8 cellular contexts compared by ENCODE assay signal in genomic region chr1:221203224-221204054, GRCh38.
DNase-seq lines count a peak whose midpoint lies in the region; ATAC-seq and TF ChIP-seq lines count a peak whose summit lies in the region.

No MANE protein-coding gene starts in this region.

- peak overlapping the region; percentile 71 for H3K27ac ChIP-seq in VCaP

- no peak overlapping the region for H3K4me3 ChIP-seq in cardiac fibroblast (replicated peaks in 1 of 2; ENCODE audit: low read depth in 2 of 2, low read length in 2 of 2)

- TF ChIP-seq CTCF in VCaP (conservative IDR thresholded peaks at IDR 0.05) (peak; percentile 81), cardiac fibroblast (IDR thresholded peaks at IDR 0.05; ENCODE audit: low read depth, low read length) (peak; percentile 90)

- no peak for ATAC-seq in GM18517 (IDR thresholded peaks at IDR 0.05; ENCODE audit: unreplicated experiment)

- DNase-seq in GM04503 (ENCODE audit: low read depth) (peak; percentile 21), HEK293T (ENCODE audit: extremely low spot score) (peak; percentile 80), NCI-H146 treated with DMSO at 0.1 percent for 48 hours (lab: John Stamatoyannopoulos, UW; ENCODE audit: unreplicated experiment) (peak; percentile 21), cardiac fibroblast (ENCODE audit: low read depth in 2 of 2) (peak; percentile 84), kidney glomerular epithelial cell (lab: John Stamatoyannopoulos, UW) (peak; percentile 75)
- peak; percentile 40 to 54 for DNase-seq in stimulated activated CD4-positive, alpha-beta T cell treated with anti-CD3 and anti-CD28 coated beads, Interleukin-1b, Interleukin-23, amount 100 ng/mL, for 4 hours (ENCODE audit: low read depth in 2 of 2)

- CTCF ChIA-PET in HEK293T (lab: Yijun Ruan, JAX): interaction anchor here (0.7 to 1.8 kb wide), 12 partner anchors 9 to 327 kb away, joined by 3 to 5 read pairs (median 4); no protein-coding TSS in a partner anchor

- POLR2A ChIA-PET in HEK293T (lab: Yijun Ruan, JAX): interaction anchor here (1.0 kb wide), 1 partner anchor 324 kb away, joined by 3 read pairs; the partner anchor contains the start of gene HLX

TF ChIP-seq in HEK293T, 16 proteins besides CTCF, POLR2A, EP300 and RAD21:
- TF ChIP-seq FOXM1 (IDR thresholded peaks at IDR 0.05; ENCODE audit: borderline replicate concordance) (no peak), BHLHE40 (IDR thresholded peaks at IDR 0.05; ENCODE audit: borderline replicate concordance) (no peak), TARDBP (IDR thresholded peaks at IDR 0.05) (no peak), ELF4 (IDR thresholded peaks at IDR 0.05) (no peak), ZNF384 (IDR thresholded peaks at IDR 0.05) (no peak), PKNOX1 (IDR thresholded peaks at IDR 0.05) (no peak), FOXK2 (IDR thresholded peaks at IDR 0.05) (no peak), SP1 (IDR thresholded peaks at IDR 0.05) (no peak), FOXA1 (IDR thresholded peaks at IDR 0.05) (no peak), LEF1 (IDR thresholded peaks at IDR 0.05; ENCODE audit: borderline replicate concordance) (no peak), ARNT (IDR thresholded peaks at IDR 0.05) (no peak), CTBP1 (IDR thresholded peaks at IDR 0.05; ENCODE audit: borderline replicate concordance) (no peak), NFRKB (IDR thresholded peaks at IDR 0.05) (no peak), SUZ12 (IDR thresholded peaks at IDR 0.05) (no peak), L3MBTL2 (conservative IDR thresholded peaks at IDR 0.05) (no peak), HDGF (IDR thresholded peaks at IDR 0.05; ENCODE audit: borderline replicate concordance) (no peak)

Comparison
In these comparisons a context has a peak if more than half of its experiments do, and no peak if none do; other contexts are left out.
1. DNase-seq: peak in every context shown above with its lines; median percentile 84 in cardiac fibroblast; 80 in HEK293T; 75 in kidney glomerular epithelial cell; 47 in stimulated activated CD4-positive, alpha-beta T cell treated with anti-CD3 and anti-CD28 coated beads, Interleukin-1b, Interleukin-23, amount 100 ng/mL, for 4 hours; 21 in GM04503; 21 in NCI-H146 treated with DMSO at 0.1 percent for 48 hours.